ENCODE assay signal across 1 cellular context in genomic region chr7:156625585-156625984, GRCh38.
A peak's percentile ranks its signal among the peaks of the same experiment; 100 is the strongest.
TF ChIP-seq lines count a peak whose summit lies in the region.

No MANE protein-coding gene starts in this region.

TF ChIP-seq in liver, 16 proteins besides CTCF, POLR2A, EP300 and RAD21 (continued from another document):
- TF ChIP-seq HNF4A (conservative IDR thresholded peaks at IDR 0.05) (peak in 1 of 2 donors; percentile 37), SP1 (IDR thresholded peaks at IDR 0.05) (peak; percentile 8), EGR1 (IDR thresholded peaks at IDR 0.05; ENCODE audit: low read depth in 2 of 2) (no peak), RXRA (IDR thresholded peaks at IDR 0.05) (peak in 1 of 2 donors; percentile 28), YY1 (IDR thresholded peaks at IDR 0.05) (peak; percentile 18)
TF ChIP-seq in liver: peak in this region for 5.
